Comparison of ENCODE assay signal across 20 cellular contexts in genomic region chr20:34355427-34355826, GRCh38. TPM values are rescaled to one million over a fixed set of nuclear protein-coding genes. Genes with fewer than 3 reads are reported as not detected.
A peak's percentile ranks its signal among the peaks of the same experiment; 100 is the strongest.
DNase-seq lines count a peak whose midpoint lies in the region; ATAC-seq, FAIRE-seq and TF ChIP-seq lines count a peak whose summit lies in the region.
"Had no signal": no experiment of that assay in that cellular context is flagged by ENCODE, and none has a peak within 500 bp of the region (broad histone marks: within the 10 kb centered on the region; RNA-seq: fewer than 3 reads in every experiment).

No MANE protein-coding gene starts in this region.

- no peaks in the 10 kb centered on the region for H4K20me1 ChIP-seq in GM23338 (replicated peaks; ENCODE audit: insufficient read depth)
- H4K20me1 ChIP-seq in IMR-90 (ENCODE audit: insufficient read depth, low read length) = no peaks in the 10 kb centered on the region
- no peaks in the 10 kb centered on the region for H4K20me1 ChIP-seq in H1 (replicated peaks in 1 of 2; ENCODE audit: control insufficient read depth in 1 of 2, insufficient read depth in 2 of 2, low read length in 2 of 2)
- no peaks in the 10 kb centered on the region for H4K20me1 ChIP-seq in osteoblast (ENCODE audit: insufficient read depth, low read length)

- H4K5ac ChIP-seq in IMR-90 (ENCODE audit: low read depth, low read length) = no peak overlapping the region
- H4K5ac ChIP-seq in H1 (ENCODE audit: insufficient read length, low read depth, low read length) = no peak overlapping the region

- intact Hi-C loops in IMR-90 (cut with micrococcal nuclease) = no loop called here

- no peak for ATAC-seq in GM23338
- no peak for ATAC-seq in IMR-90 (ENCODE audit: low read depth)
- ATAC-seq in HG03159 (IDR thresholded peaks at IDR 0.05; ENCODE audit: unreplicated experiment) = no peak

- no peak overlapping the region for H3K18ac ChIP-seq in IMR-90 (ENCODE audit: low read depth, low read length)
- H3K18ac ChIP-seq in H1 (ENCODE audit: extremely low read depth, low read length) = no peak overlapping the region

- in situ Hi-C loops in IMR-90 (cut with MboI; ENCODE audit: low sequenced_read_pairs) = no loop called here

- CTCF ChIA-PET in IMR-90 (lab: Yijun Ruan, JAX) = no interaction called here
- CTCF ChIA-PET in H1 (lab: Charles Lee; ENCODE audit: partially characterized antibody) = no interaction called here

- no peaks in the 10 kb centered on the region for H3K4me1 ChIP-seq in GM23338 (ENCODE audit: insufficient read depth)
- H3K4me1 ChIP-seq in IMR-90 (ENCODE audit: control insufficient read depth, insufficient read depth, low read length) = no peaks in the 10 kb centered on the region
- H3K4me1 ChIP-seq in H1 (replicated peaks in 1 of 4; ENCODE audit: control insufficient read depth in 3 of 4, insufficient read depth in 4 of 4, low read length in 3 of 4) = no peaks in the 10 kb centered on the region
- no peaks in the 10 kb centered on the region for H3K4me1 ChIP-seq in osteoblast (ENCODE audit: insufficient read depth, low read length)
- H3K4me1 ChIP-seq: BE2C had no signal

- TF ChIP-seq EP300 in H1 (IDR thresholded peaks at IDR 0.05; ENCODE audit: borderline replicate concordance in 1 of 2, low read depth in 2 of 2, low read length in 2 of 2) = no peak

- no peak overlapping the region for H3K14ac ChIP-seq in IMR-90 (replicated peaks; ENCODE audit: low read depth, low read length)
- H3K14ac ChIP-seq in H1 (ENCODE audit: insufficient read length) = no peak overlapping the region

- DNase-seq in GM23338 (ENCODE audit: low spot score) = no peak
- no peak for DNase-seq in IMR-90
- no peak for DNase-seq in H1 (ENCODE audit: low read depth in 1 of 2, low spot score in 2 of 2)
- DNase-seq in osteoblast (ENCODE audit: insufficient read length, low spot score, missing footprints) = no peak
- DNase-seq in cortex of kidney (lab: John Stamatoyannopoulos, UW) = no peak
- no peak for DNase-seq in NCI-H1694 (lab: John Stamatoyannopoulos, UW)
- DNase-seq: BE2C; CD4-positive, CD25-positive, alpha-beta regulatory T cell; COR-L47; GOT3; HFFc6; NCI-H1105; NCI-H2081 treated with DMSO at 0.1 percent for 48 hours; NCI-H2227 treated with DMSO at 0.1 percent for 48 hours; NCI-H510A treated with DMSO at 0.1 percent for 48 hours; NCI-H774 had no signal

- H3K4ac ChIP-seq in IMR-90 (ENCODE audit: low read depth, low read length) = no peak overlapping the region
- no peak overlapping the region for H3K4ac ChIP-seq in H1 (replicated peaks; ENCODE audit: insufficient read length, low read depth, low read length)

- H3K27me3 Mint-ChIP-seq in GM23338 (ENCODE audit: insufficient read depth, low read depth, poor library complexity) = peaks cover 2% of the 10 kb centered on the region

- no peaks in the 10 kb centered on the region for H3K9me1 ChIP-seq in IMR-90 (ENCODE audit: insufficient read depth, low read length)

- no peak overlapping the region for H3K56ac ChIP-seq in IMR-90 (ENCODE audit: extremely low read depth, insufficient read depth, low read length)
- no peak overlapping the region for H3K56ac ChIP-seq in H1 (replicated peaks; ENCODE audit: insufficient read length, low read depth, low read length)

- H2AFZ ChIP-seq in GM23338 = peak overlapping the region; percentile 38; the same call in 1 of the 2 replicates
- H2AFZ ChIP-seq in IMR-90 (replicated peaks; ENCODE audit: low read length, poor library complexity) = peak overlapping the region; percentile 12
- 0 out of 2 replicates have a peak overlapping the region, but pooled peaks have one; percentile 5 for H2AFZ ChIP-seq in H1 (ENCODE audit: low read length)
- peak overlapping the region; percentile 35 for H2AFZ ChIP-seq in osteoblast (ENCODE audit: low read length)

- H4K91ac ChIP-seq in IMR-90 (ENCODE audit: insufficient read depth, low read depth, low read length) (no peak overlapping the region), H1 (replicated peaks; ENCODE audit: insufficient read length, low read length) (no peak overlapping the region)

- TF ChIP-seq CTCF in GM23338 (conservative IDR thresholded peaks at IDR 0.05; ENCODE audit: low read depth in 2 of 2) = no peak
- TF ChIP-seq CTCF in IMR-90 (conservative IDR thresholded peaks at IDR 0.05; ENCODE audit: low read depth, low read length) = no peak
- TF ChIP-seq CTCF in H1 (IDR thresholded peaks at IDR 0.05; ENCODE audit: control extremely low read depth in 1 of 3, insufficient read depth in 1 of 3, low read depth in 1 of 3, low read length in 3 of 3) = no peak
- no peak for TF ChIP-seq CTCF in osteoblast (IDR thresholded peaks at IDR 0.05; ENCODE audit: extremely low read depth, low read depth, low read length)

- H3K27ac Mint-ChIP-seq in GM23338 = no peak overlapping the region
- H3K27ac Mint-ChIP-seq: CD4-positive, CD25-positive, alpha-beta regulatory T cell; HFFc6 had no signal

- no peak overlapping the region for H3K4me3 Mint-ChIP-seq in GM23338
- H3K4me3 Mint-ChIP-seq: CD4-positive, CD25-positive, alpha-beta regulatory T cell; HFFc6 had no signal

- H3K9me3 Mint-ChIP-seq in GM23338 = no peaks in the 10 kb centered on the region
- H3K9me3 Mint-ChIP-seq: CD4-positive, CD25-positive, alpha-beta regulatory T cell; HFFc6 had no signal

- WGBS in IMR-90 (ENCODE audit: extremely low coverage in 2 of 2, insufficient read length in 1 of 2), 2 experiments = no CpG with 5 or more reads among the region's 2 CpGs
- WGBS in H1 (ENCODE audit: extremely low coverage in 1 of 2, insufficient coverage in 1 of 2, insufficient read length in 1 of 2, insufficient replicate concordance in 2 of 2, low coverage in 1 of 2, low lambda C conversion rate in 2 of 2, missing lambda C conversion rate in 1 of 2), 2 experiments = 77% methylated on average over 2 of the region's 2 CpGs; no CpG with 5 or more reads in 1 of the 2 experiments

- H3K79me2 ChIP-seq in GM23338 (replicated peaks; ENCODE audit: insufficient read depth) (no peaks in the 10 kb centered on the region), H1 (ENCODE audit: control insufficient read depth in 1 of 2, insufficient read depth in 2 of 2, low read length in 2 of 2) (no peaks in the 10 kb centered on the region), osteoblast (ENCODE audit: insufficient read depth, low read length) (no peaks in the 10 kb centered on the region)

- no peaks in the 10 kb centered on the region for H3F3A ChIP-seq in GM23338 (replicated peaks; ENCODE audit: low read depth)

- no peaks in the 10 kb centered on the region for H3K79me1 ChIP-seq in IMR-90 (ENCODE audit: low read depth in 1 of 2, low read length in 2 of 2)
- no peaks in the 10 kb centered on the region for H3K79me1 ChIP-seq in H1 (ENCODE audit: low read depth, low read length)

- POLR2A ChIA-PET in IMR-90 (lab: Charles Lee; ENCODE audit: unreplicated experiment) = no interaction called here
- POLR2A ChIA-PET in H1 (lab: Charles Lee; ENCODE audit: partially characterized antibody) = no interaction called here

- H3K36me3 ChIP-seq in GM23338 (ENCODE audit: insufficient read depth) (no peaks in the 10 kb centered on the region), IMR-90 (ENCODE audit: control insufficient read depth, insufficient read depth, low read length) (no peaks in the 10 kb centered on the region), H1 (ENCODE audit: control insufficient read depth in 2 of 4, insufficient read depth in 4 of 4, low read length in 3 of 4) (no peaks in the 10 kb centered on the region), osteoblast (ENCODE audit: insufficient read depth, low read length) (no peaks in the 10 kb centered on the region)
- H3K36me3 ChIP-seq: BE2C, SJCRH30 had no signal

- H2BK15ac ChIP-seq in IMR-90 (ENCODE audit: low read depth, low read length) (no peak overlapping the region), H1 (ENCODE audit: low read length) (no peak overlapping the region)

- no peak overlapping the region for H3K4me2 ChIP-seq in GM23338
- no peak overlapping the region for H3K4me2 ChIP-seq in IMR-90 (ENCODE audit: low read depth, low read length)
- no peak overlapping the region for H3K4me2 ChIP-seq in H1 (ENCODE audit: insufficient read depth in 1 of 2, low read depth in 2 of 2, low read length in 2 of 2)
- no peak overlapping the region for H3K4me2 ChIP-seq in osteoblast (ENCODE audit: insufficient read depth, low read length)

- no peak for FAIRE-seq in H1 (lab: Jason Lieb, UNC)
- FAIRE-seq: GM12891, GM18507 had no signal

- H3K4me1 Mint-ChIP-seq in GM23338 = no peaks in the 10 kb centered on the region
- H3K4me1 Mint-ChIP-seq: CD4-positive, CD25-positive, alpha-beta regulatory T cell had no signal

- H3K27me3 ChIP-seq in GM23338 (ENCODE audit: insufficient read depth) (no peaks in the 10 kb centered on the region), IMR-90 (ENCODE audit: control insufficient read depth, insufficient read depth, low read length) (no peaks in the 10 kb centered on the region), H1 (replicated peaks in 1 of 4; ENCODE audit: control insufficient read depth in 3 of 4, extremely low read depth in 1 of 4, insufficient read depth in 3 of 4, low read length in 3 of 4) (no peaks in the 10 kb centered on the region), osteoblast (ENCODE audit: insufficient read depth, low read length) (no peaks in the 10 kb centered on the region)
- H3K27me3 ChIP-seq: BE2C, SJCRH30 had no signal

- H3K9me2 ChIP-seq in GM23338 (ENCODE audit: insufficient read depth) = no peaks in the 10 kb centered on the region

- no peak overlapping the region for H2BK20ac ChIP-seq in IMR-90 (ENCODE audit: low read depth, low read length)
- no peak overlapping the region for H2BK20ac ChIP-seq in H1 (ENCODE audit: low read length)

- no peak overlapping the region for H4K8ac ChIP-seq in IMR-90 (ENCODE audit: low read depth in 2 of 2, low read length in 2 of 2)
- H4K8ac ChIP-seq in H1 (ENCODE audit: extremely low read depth, insufficient read depth, low read length) = 0 out of 2 replicates have a peak overlapping the region, but pooled peaks have one; percentile 28

- no TSS peak for BruUV-seq in IMR-90 (replicated peaks; lab: Mats Ljungman, UMichigan)

- H2BK5ac ChIP-seq in IMR-90 (ENCODE audit: low read depth, low read length, poor library complexity, severe bottlenecking) (no peak overlapping the region), H1 (ENCODE audit: low read depth, low read length) (no peak overlapping the region)

- TF ChIP-seq RAD21 in IMR-90 (IDR thresholded peaks at IDR 0.05; ENCODE audit: low read length) = no peak
- TF ChIP-seq RAD21 in H1 (IDR thresholded peaks at IDR 0.05 in 1 of 2, conservative IDR thresholded peaks at IDR 0.05 in 1 of 2; ENCODE audit: low read depth in 2 of 2, low read length in 2 of 2) = no peak

- no peak overlapping the region for H2BK120ac ChIP-seq in IMR-90 (ENCODE audit: low read depth, low read length)
- H2BK120ac ChIP-seq in H1 (replicated peaks; ENCODE audit: low read depth, low read length) = no peak overlapping the region

- H3K4me3 ChIP-seq in GM23338 (no peak overlapping the region), IMR-90 (ENCODE audit: insufficient read depth, low read depth, low read length) (no peak overlapping the region), H1 (ENCODE audit: extremely low read depth in 1 of 4, insufficient read depth in 2 of 4, low read depth in 3 of 4, low read length in 4 of 4) (no peak overlapping the region), osteoblast (ENCODE audit: insufficient read depth, low read length) (no peak overlapping the region)
- H3K4me3 ChIP-seq: SJCRH30 had no signal

- H3K27ac ChIP-seq in GM23338 (ENCODE audit: low read depth) = no peak overlapping the region
- no peak overlapping the region for H3K27ac ChIP-seq in IMR-90 (ENCODE audit: insufficient read depth, low read length)
- no peak overlapping the region; the same call in 1 of the 2 replicates for H3K27ac ChIP-seq in H1 (ENCODE audit: low read depth, low read length)
- no peak overlapping the region for H3K27ac ChIP-seq in osteoblast (ENCODE audit: low read depth, low read length)
- H3K27ac ChIP-seq: SJCRH30 had no signal

- no peak overlapping the region for H2BK12ac ChIP-seq in H1 (ENCODE audit: low read depth, low read length)

- dilution Hi-C loops in IMR-90 (cut with HindIII; ENCODE audit: low sequenced_read_pairs, unreplicated experiment) = no loop called here

- H2AK9ac ChIP-seq in IMR-90 (replicated peaks; ENCODE audit: low read depth, low read length, poor library complexity) = peak overlapping the region; percentile 52

- H3K9ac ChIP-seq in IMR-90 (ENCODE audit: low read depth, low read length) (no peak overlapping the region), H1 (replicated peaks in 1 of 4; ENCODE audit: extremely low read depth in 1 of 4, low read depth in 3 of 4, low read length in 3 of 4) (no peak overlapping the region)

- no peak for TF ChIP-seq POLR2A in IMR-90 (IDR thresholded peaks at IDR 0.05; ENCODE audit: low read depth, low read length)
- no peak for TF ChIP-seq POLR2A in H1 (IDR thresholded peaks at IDR 0.05; ENCODE audit: control extremely low read depth in 1 of 2, low read depth in 2 of 2, low read length in 2 of 2)

- H3K23ac ChIP-seq in IMR-90 (ENCODE audit: low read depth, low read length) = no peak overlapping the region
- no peak overlapping the region for H3K23ac ChIP-seq in H1 (ENCODE audit: insufficient read length)

- H3K23me2 ChIP-seq in H1 (ENCODE audit: low read depth, low read length) = no peaks in the 10 kb centered on the region

- no peak overlapping the region for H2AK5ac ChIP-seq in IMR-90 (ENCODE audit: low read depth, low read length)
- H2AK5ac ChIP-seq in H1 (ENCODE audit: low read depth, low read length) = no peak overlapping the region

- no peaks in the 10 kb centered on the region for H3K36me3 Mint-ChIP-seq in GM23338 (ENCODE audit: low read depth)
- H3K36me3 Mint-ChIP-seq: CD4-positive, CD25-positive, alpha-beta regulatory T cell had no signal

- H3K9me3 ChIP-seq in IMR-90 (ENCODE audit: control insufficient read depth, insufficient read depth, low read length) (no peaks in the 10 kb centered on the region), H1 (ENCODE audit: insufficient read depth in 2 of 2, low read depth in 1 of 2, low read length in 1 of 2) (no peaks in the 10 kb centered on the region), osteoblast (ENCODE audit: low read depth, low read length) (no peaks in the 10 kb centered on the region)
- H3K9me3 ChIP-seq: BE2C, SJCRH30 had no signal

RNA-seq across cellular contexts. Expression of gene ITCH, which starts 7.6 kb away (rescaled TPM):
- total RNA-seq in GM23338 (2014; rRNA removed; shearing (Covaris generic)) = 24.9 and 31.6 TPM in 2 replicates
- polyA plus RNA-seq in GM23338 (2016; fragmentation: Nextera tagmentation; extraction: Ambion mirVana) (16.1 and 16.4 TPM in 2 replicates), IMR-90 (2012; rRNA removed) (8.8 and 12.7 TPM in 2 replicates), H1 (2011; rRNA removed) (2.5 and 3.9 TPM in 2 replicates)
- total RNA-seq in IMR-90 (2012; rRNA removed) (94.6 and 103 TPM in 2 replicates), osteoblast (73.4 and 79.3 TPM in 2 replicates)
- polyA plus RNA-seq in IMR-90 (2012; cell fraction: cytosol; rRNA removed) = 5.0 and 7.6 TPM in 2 replicates
- polyA plus RNA-seq in IMR-90 (2012; cell fraction: nucleus; rRNA removed; ENCODE audit: low replicate concordance) = 5.1 and 11.9 TPM in 2 replicates
- total RNA-seq in H1 (2021; fragmentation: NEBNext Ultra II Directional; extraction: Animal tissue kit (Norgen Biotek cat#: 25700)) = 39.2 and 45.2 TPM in 2 replicates
- polyA plus RNA-seq in H1 (2011; cell fraction: cytosol; rRNA removed) = 5.5 TPM
- 3.7 TPM for polyA plus RNA-seq in H1 (2011; cell fraction: nucleus; rRNA removed)
- polyA plus RNA-seq in H1 (2012, experiment 1 of 2) = 11.9 to 27.2 TPM (median 16.6 TPM) in 4 replicates
- polyA plus RNA-seq in H1 (2012, experiment 2 of 2) = 1.3 TPM
- 13.3 TPM for polyA plus RNA-seq in H1 (2013, experiment 1 of 2)
- 13.1 TPM for polyA plus RNA-seq in H1 (2013, experiment 2 of 2)
- 21.3 and 28.5 TPM in 2 replicates for polyA minus RNA-seq in H1 (2011; rRNA and poly(A)+ RNA removed)
- polyA minus RNA-seq in H1 (2011; cell fraction: cytosol; rRNA and poly(A)+ RNA removed) = 8.4 TPM
- 18.7 TPM for polyA minus RNA-seq in H1 (2011; cell fraction: nucleus; rRNA and poly(A)+ RNA removed)

RNA-seq across cellular contexts. Expression of gene AHCY, which starts 52.3 kb away (rescaled TPM):
- total RNA-seq in GM23338 (2014; rRNA removed; shearing (Covaris generic)) = 404 and 423 TPM in 2 replicates
- polyA plus RNA-seq in GM23338 (2016; fragmentation: Nextera tagmentation; extraction: Ambion mirVana) (138 and 150 TPM in 2 replicates), IMR-90 (2012; rRNA removed) (135 and 138 TPM in 2 replicates), H1 (2011; rRNA removed) (638 and 688 TPM in 2 replicates)
- total RNA-seq in IMR-90 (2012; rRNA removed) (194 and 210 TPM in 2 replicates), osteoblast (87.6 and 98.7 TPM in 2 replicates)
- 116 and 153 TPM in 2 replicates for polyA plus RNA-seq in IMR-90 (2012; cell fraction: cytosol; rRNA removed)
- 77.9 and 122 TPM in 2 replicates for polyA plus RNA-seq in IMR-90 (2012; cell fraction: nucleus; rRNA removed; ENCODE audit: low replicate concordance)
- total RNA-seq in H1 (2021; fragmentation: NEBNext Ultra II Directional; extraction: Animal tissue kit (Norgen Biotek cat#: 25700)) = 404 and 414 TPM in 2 replicates
- 622 TPM for polyA plus RNA-seq in H1 (2011; cell fraction: cytosol; rRNA removed)
- polyA plus RNA-seq in H1 (2011; cell fraction: nucleus; rRNA removed) = 664 TPM
- polyA plus RNA-seq in H1 (2012, experiment 1 of 2) = 355 to 467 TPM (median 460 TPM) in 4 replicates
- polyA plus RNA-seq in H1 (2012, experiment 2 of 2) = 668 TPM
- polyA plus RNA-seq in H1 (2013, experiment 1 of 2) = 249 TPM
- 250 TPM for polyA plus RNA-seq in H1 (2013, experiment 2 of 2)
- polyA minus RNA-seq in H1 (2011; rRNA and poly(A)+ RNA removed) = 889 and 910 TPM in 2 replicates
- 394 TPM for polyA minus RNA-seq in H1 (2011; cell fraction: cytosol; rRNA and poly(A)+ RNA removed)
- 315 TPM for polyA minus RNA-seq in H1 (2011; cell fraction: nucleus; rRNA and poly(A)+ RNA removed)
